8 cellular contexts compared by ENCODE assay signal in genomic region chr9:35646583-35647265, GRCh38. TPM values are rescaled to one million over a fixed set of nuclear protein-coding genes. Genes with fewer than 3 reads are reported as not detected.
DNase-seq lines count a peak whose midpoint lies in the region; ATAC-seq and TF ChIP-seq lines count a peak whose summit lies in the region.

No MANE protein-coding gene starts in this region.

- H3K27me3 Mint-ChIP-seq in activated T-helper 1 cell treated with anti-CD3 and anti-CD28 coated beads, Interleukin-12 subunit alpha, Interleukin-12 subunit beta, Interleukin-2, Interleukin-4 antibody, amounts not matched to agents 30 ng/mL and 10 ng/mL and 1 ng/mL, durations not matched to agents 14 hours and 24 hours and 36 hours (ENCODE audit: insufficient read depth), result peaks cover 1% of the 10 kb centered on the region
- H3K27me3 Mint-ChIP-seq in natural killer cell (ENCODE audit: low read depth in 2 of 2), result no peaks in the 10 kb centered on the region

- H3K27ac ChIP-seq in GM23248 (peak overlapping the region; percentile 93), KOPT-K1 (ENCODE audit: low read depth, low read length, poor library complexity, severe bottlenecking) (peak overlapping the region; percentile 44), Peyer's patch (peak overlapping the region; percentile 87 to 96 (median 90)), fibroblast of lung (ENCODE audit: insufficient read depth, low read length) (peak overlapping the region; percentile 66)

- peak overlapping the region; percentile 68 for H3K4me2 ChIP-seq in GM23248 (ENCODE audit: unreplicated experiment)
- peak overlapping the region; percentile 96 for H3K4me2 ChIP-seq in fibroblast of lung (ENCODE audit: extremely low read depth, insufficient read depth, low read length)

- peaks cover 34% of the 10 kb centered on the region for H3F3A ChIP-seq in GM23248 (ENCODE audit: insufficient read depth)

- H3K36me3 Mint-ChIP-seq in activated T-helper 1 cell treated with anti-CD3 and anti-CD28 coated beads, Interleukin-12 subunit alpha, Interleukin-12 subunit beta, Interleukin-2, Interleukin-4 antibody, amounts not matched to agents 30 ng/mL and 10 ng/mL and 1 ng/mL, durations not matched to agents 14 hours and 24 hours and 36 hours (ENCODE audit: low read depth), result peaks cover 20% of the 10 kb centered on the region
- H3K36me3 Mint-ChIP-seq in natural killer cell, result no peaks in the 10 kb centered on the region

- ATAC-seq in natural killer cell, result peak; percentile 97 to 99 (median 97)

- H3K79me2 ChIP-seq in GM23248 (ENCODE audit: insufficient read depth) (0 out of 2 replicates have a peak, but pooled peaks cover 5% of the 10 kb centered on the region), fibroblast of lung (ENCODE audit: control insufficient read depth, insufficient read depth, low read length) (no peaks in the 10 kb centered on the region)

- DNase-seq in EL, result peak; percentile 90
- peak; percentile 97 for DNase-seq in GM23248
- DNase-seq in Peyer's patch, result peak; percentile 95 to 98 (median 95)
- peak; percentile 91 for DNase-seq in activated T-helper 1 cell treated with anti-CD3 and anti-CD28 coated beads, Interleukin-12 subunit alpha, Interleukin-12 subunit beta, Interleukin-2, Interleukin-4 antibody, amounts not matched to agents 30 ng/mL and 10 ng/mL and 1 ng/mL, durations not matched to agents 14 hours and 24 hours and 36 hours (ENCODE audit: low spot score)
- peak; percentile 80 to 88 for DNase-seq in fibroblast of lung (ENCODE audit: low read depth in 2 of 2)
- DNase-seq in natural killer cell, result peak; percentile 94
- DNase-seq in stimulated activated naive CD4-positive, alpha-beta T cell (lab: John Stamatoyannopoulos, UW), result peak; percentile 85 to 96 (median 90)

- H3K9me3 Mint-ChIP-seq in activated T-helper 1 cell treated with anti-CD3 and anti-CD28 coated beads, Interleukin-12 subunit alpha, Interleukin-12 subunit beta, Interleukin-2, Interleukin-4 antibody, amounts not matched to agents 30 ng/mL and 10 ng/mL and 1 ng/mL, durations not matched to agents 14 hours and 24 hours and 36 hours, result no peaks in the 10 kb centered on the region
- no peaks in the 10 kb centered on the region for H3K9me3 Mint-ChIP-seq in natural killer cell

- no peaks in the 10 kb centered on the region for H3K9me3 ChIP-seq in GM23248 (ENCODE audit: low read depth)
- H3K9me3 ChIP-seq in KOPT-K1 (ENCODE audit: insufficient read depth, low read length, poor library complexity, severe bottlenecking), result no peaks in the 10 kb centered on the region
- no peaks in the 10 kb centered on the region for H3K9me3 ChIP-seq in Peyer's patch
- H3K9me3 ChIP-seq in fibroblast of lung (ENCODE audit: control insufficient read depth, insufficient read depth, low read depth, low read length), result no peaks in the 10 kb centered on the region

- in situ Hi-C loops in GM23248 (cut with MboI), result no loop called here

- H3K4me1 Mint-ChIP-seq in activated T-helper 1 cell treated with anti-CD3 and anti-CD28 coated beads, Interleukin-12 subunit alpha, Interleukin-12 subunit beta, Interleukin-2, Interleukin-4 antibody, amounts not matched to agents 30 ng/mL and 10 ng/mL and 1 ng/mL, durations not matched to agents 14 hours and 24 hours and 36 hours (ENCODE audit: low read depth), result peaks cover 49% of the 10 kb centered on the region
- H3K4me1 Mint-ChIP-seq in natural killer cell, result peaks cover 42 to 58% of the 10 kb centered on the region in 2 donors

- peak overlapping the region; percentile 86 for H3K9ac ChIP-seq in GM23248
- peak overlapping the region; percentile 76 for H3K9ac ChIP-seq in fibroblast of lung (ENCODE audit: insufficient read depth, low read length)

- peak overlapping the region; percentile 87 for H2AFZ ChIP-seq in GM23248
- H2AFZ ChIP-seq in fibroblast of lung (ENCODE audit: low read length), result peak overlapping the region; percentile 83

- peak; percentile 83 to 87 for TF ChIP-seq POLR2A in Peyer's patch (IDR thresholded peaks at IDR 0.05)

- H3K4me3 ChIP-seq in GM23248, result peak overlapping the region; percentile 75
- H3K4me3 ChIP-seq in Peyer's patch, result peak overlapping the region; percentile 54 to 66 (median 58)
- peak overlapping the region; percentile 69 to 84 (median 70) for H3K4me3 ChIP-seq in fibroblast of lung (replicated peaks in 1 of 4; ENCODE audit: control extremely low read depth in 1 of 4, insufficient read depth in 1 of 4, low read depth in 3 of 4, low read length in 4 of 4)

- H3K36me3 ChIP-seq in GM23248 (ENCODE audit: low read depth) (no peaks in the 10 kb centered on the region), KOPT-K1 (ENCODE audit: insufficient read depth, low read length) (no peaks in the 10 kb centered on the region), Peyer's patch (no peaks in the 10 kb centered on the region), fibroblast of lung (ENCODE audit: control insufficient read depth, insufficient read depth, low read length) (no peaks in the 10 kb centered on the region)

- H3K27ac Mint-ChIP-seq in activated T-helper 1 cell treated with anti-CD3 and anti-CD28 coated beads, Interleukin-12 subunit alpha, Interleukin-12 subunit beta, Interleukin-2, Interleukin-4 antibody, amounts not matched to agents 30 ng/mL and 10 ng/mL and 1 ng/mL, durations not matched to agents 14 hours and 24 hours and 36 hours, result peak overlapping the region; percentile 93
- peak overlapping the region; percentile 98 for H3K27ac Mint-ChIP-seq in natural killer cell

- peak overlapping the region; percentile 92 for H3K4me3 Mint-ChIP-seq in activated T-helper 1 cell treated with anti-CD3 and anti-CD28 coated beads, Interleukin-12 subunit alpha, Interleukin-12 subunit beta, Interleukin-2, Interleukin-4 antibody, amounts not matched to agents 30 ng/mL and 10 ng/mL and 1 ng/mL, durations not matched to agents 14 hours and 24 hours and 36 hours
- H3K4me3 Mint-ChIP-seq in natural killer cell, result peak overlapping the region; percentile 99

- TF ChIP-seq CTCF in Peyer's patch (IDR thresholded peaks at IDR 0.05) (peak; percentile 93 to 99 (median 98)), fibroblast of lung (conservative IDR thresholded peaks at IDR 0.05 in 1 of 2, IDR thresholded peaks at IDR 0.05 in 1 of 2; ENCODE audit: low read depth in 1 of 2, low read length in 2 of 2) (peak; percentile 73 to 82), natural killer cell (IDR thresholded peaks at IDR 0.05) (peak; percentile 94)

- WGBS in GM23248 (ENCODE audit: low coverage in 1 of 2, low lambda C conversion rate in 2 of 2, missing lambda C conversion rate in 2 of 2), 2 experiments, result 1 to 2% methylated on average over 38 to 52 of the region's 54 CpGs

- H3K4me1 ChIP-seq in GM23248 (ENCODE audit: insufficient read depth), result peaks cover 51% of the 10 kb centered on the region
- peaks cover 0 to 18% (median 12%) of the 10 kb centered on the region in 4 donors for H3K4me1 ChIP-seq in Peyer's patch
- H3K4me1 ChIP-seq in fibroblast of lung (ENCODE audit: control insufficient read depth, extremely low read depth, insufficient read depth, low read length), result peaks cover 2% of the 10 kb centered on the region

- intact Hi-C loops in activated T-helper 1 cell treated with anti-CD3 and anti-CD28 coated beads, Interleukin-12 subunit alpha, Interleukin-12 subunit beta, Interleukin-2, Interleukin-4 antibody, amounts not matched to agents 30 ng/mL and 10 ng/mL and 1 ng/mL, durations not matched to agents 14 hours and 24 hours and 36 hours (cut with micrococcal nuclease), result loop anchor here (1.0 to 5.0 kb wide), 11 partner anchors 7 to 659 kb away; partner anchors contain the start of genes ARHGEF39, CREB3, DNAJB5 and FAM221B
- intact Hi-C loops in natural killer cell (cut with micrococcal nuclease), result loop anchor here (1.0 to 2.0 kb wide), 4 partner anchors 11 to 169 kb away; partner anchors contain the start of genes CREB3, HINT2 and TLN1

- H4K20me1 ChIP-seq in GM23248 (ENCODE audit: insufficient read depth) (no peaks in the 10 kb centered on the region), fibroblast of lung (ENCODE audit: control insufficient read depth, extremely low read depth, insufficient read depth, low read length) (no peaks in the 10 kb centered on the region)

- no peaks in the 10 kb centered on the region for H3K9me2 ChIP-seq in GM23248 (ENCODE audit: insufficient read depth)

- H3K27me3 ChIP-seq in GM23248 (replicated peaks; ENCODE audit: insufficient read depth), result no peaks in the 10 kb centered on the region
- H3K27me3 ChIP-seq in Peyer's patch, result no peaks in the 10 kb centered on the region
- H3K27me3 ChIP-seq in fibroblast of lung (ENCODE audit: control insufficient read depth, insufficient read depth, low read length), result no peaks in the 10 kb centered on the region

RNA-seq across cellular contexts. Expression of gene SIT1, which starts 4.0 kb away (rescaled TPM):
- total RNA-seq in GM23248 (2014; rRNA removed; shearing (Covaris generic)), result not detected in 2 replicates
- 0.58 TPM in 1 of 2 replicates, not detected in the other for polyA plus RNA-seq in GM23248 (2016; fragmentation: Nextera tagmentation; extraction: Ambion mirVana)
- total RNA-seq in Peyer's patch, result 1 to 10 TPM in 1 of 4 donors, not detected in 3; 2.4 TPM
- 86.6 and 90.5 TPM in 2 replicates for total RNA-seq in activated T-helper 1 cell treated with anti-CD3 and anti-CD28 coated beads, Interleukin-12 subunit alpha, Interleukin-12 subunit beta, Interleukin-2, Interleukin-4 antibody, amounts not matched to agents 30 ng/mL and 10 ng/mL and 1 ng/mL, durations not matched to agents 14 hours and 24 hours and 36 hours
- total RNA-seq in fibroblast of lung, result 0.17 TPM in 1 of 2 replicates, not detected in the other
- polyA plus RNA-seq in fibroblast of lung, result 0.07 TPM in 1 of 2 replicates, not detected in the other
- polyA plus RNA-seq in fibroblast of lung (2012), result not detected in 2 replicates
- polyA minus RNA-seq in fibroblast of lung (ENCODE audit: low replicate concordance), result not detected in 2 replicates
- 1 to 10 TPM in 2 of 3 donors, not detected in 1; 1.2 to 1.4 TPM for total RNA-seq in natural killer cell

RNA-seq across cellular contexts. Expression of gene RMRP, which starts 11.1 kb away (rescaled TPM):
- total RNA-seq in GM23248 (2014; rRNA removed; shearing (Covaris generic)), result 14,230 and 20,944 TPM in 2 replicates
- polyA plus RNA-seq in GM23248 (2016; fragmentation: Nextera tagmentation; extraction: Ambion mirVana), result not detected in 2 replicates
- total RNA-seq in Peyer's patch, result 1,000 to 10,000 TPM in 3 of 4 donors, not detected in 1; 1,673 to 3,824 (median 2,659) TPM
- total RNA-seq in activated T-helper 1 cell treated with anti-CD3 and anti-CD28 coated beads, Interleukin-12 subunit alpha, Interleukin-12 subunit beta, Interleukin-2, Interleukin-4 antibody, amounts not matched to agents 30 ng/mL and 10 ng/mL and 1 ng/mL, durations not matched to agents 14 hours and 24 hours and 36 hours, result 5,317 and 5,787 TPM in 2 replicates
- 67,954 and 162,287 TPM in 2 replicates for total RNA-seq in fibroblast of lung
- 75.4 and 110 TPM in 2 replicates for polyA plus RNA-seq in fibroblast of lung
- polyA plus RNA-seq in fibroblast of lung (2012), result 16.4 and 31.6 TPM in 2 replicates
- polyA minus RNA-seq in fibroblast of lung (ENCODE audit: low replicate concordance), result 7,676 and 19,551 TPM in 2 replicates
- total RNA-seq in natural killer cell, result 1,000 to 10,000 TPM; 5,042 to 6,602 (median 5,874) TPM

RNA-seq across cellular contexts. Expression of gene CCDC107, which starts 11.4 kb away (rescaled TPM):
- total RNA-seq in GM23248 (2014; rRNA removed; shearing (Covaris generic)), result 20.5 and 28.6 TPM in 2 replicates
- polyA plus RNA-seq in GM23248 (2016; fragmentation: Nextera tagmentation; extraction: Ambion mirVana) (52.8 and 55.7 TPM in 2 replicates), fibroblast of lung (20.2 and 24.9 TPM in 2 replicates)
- total RNA-seq in Peyer's patch (10 to 100 TPM; 14.0 to 21.9 (median 20.2) TPM), fibroblast of lung (15.4 and 20.6 TPM in 2 replicates), natural killer cell (10 to 100 TPM; 30.9 to 37.9 (median 36.8) TPM)
- 20.6 and 24.0 TPM in 2 replicates for total RNA-seq in activated T-helper 1 cell treated with anti-CD3 and anti-CD28 coated beads, Interleukin-12 subunit alpha, Interleukin-12 subunit beta, Interleukin-2, Interleukin-4 antibody, amounts not matched to agents 30 ng/mL and 10 ng/mL and 1 ng/mL, durations not matched to agents 14 hours and 24 hours and 36 hours
- polyA plus RNA-seq in fibroblast of lung (2012), result 34.3 and 34.9 TPM in 2 replicates
- 1.3 and 17.5 TPM in 2 replicates for polyA minus RNA-seq in fibroblast of lung (ENCODE audit: low replicate concordance)

RNA-seq across cellular contexts. Expression of gene ARHGEF39, which starts 18.3 kb away (rescaled TPM):
- total RNA-seq in GM23248 (2014; rRNA removed; shearing (Covaris generic)), result 0.13 and 2.1 TPM in 2 replicates
- polyA plus RNA-seq in GM23248 (2016; fragmentation: Nextera tagmentation; extraction: Ambion mirVana), result 1.6 and 1.8 TPM in 2 replicates
- 10 to 100 TPM in 1 of 4 donors, 1 to 10 TPM in 3; 1.9 to 19.8 (median 4.8) TPM for total RNA-seq in Peyer's patch
- 7.9 and 8.8 TPM in 2 replicates for total RNA-seq in activated T-helper 1 cell treated with anti-CD3 and anti-CD28 coated beads, Interleukin-12 subunit alpha, Interleukin-12 subunit beta, Interleukin-2, Interleukin-4 antibody, amounts not matched to agents 30 ng/mL and 10 ng/mL and 1 ng/mL, durations not matched to agents 14 hours and 24 hours and 36 hours
- total RNA-seq in fibroblast of lung, result under 0.01 and 0.66 TPM in 2 replicates
- polyA plus RNA-seq in fibroblast of lung, result 0.77 and 3.9 TPM in 2 replicates
- 0.63 and 2.3 TPM in 2 replicates for polyA plus RNA-seq in fibroblast of lung (2012)
- 2.2 and 4.4 TPM in 2 replicates for polyA minus RNA-seq in fibroblast of lung (ENCODE audit: low replicate concordance)
- 1 to 10 TPM; 1.3 to 3.2 (median 1.5) TPM for total RNA-seq in natural killer cell

RNA-seq across cellular contexts. Expression of gene CA9, which starts 27.0 kb away (rescaled TPM):
- total RNA-seq in GM23248 (2014; rRNA removed; shearing (Covaris generic)), result 3.4 and 4.3 TPM in 2 replicates
- 2.3 and 2.7 TPM in 2 replicates for polyA plus RNA-seq in GM23248 (2016; fragmentation: Nextera tagmentation; extraction: Ambion mirVana)
- 1 to 10 TPM; 1.6 to 6.3 (median 5.2) TPM for total RNA-seq in Peyer's patch
- 0.44 TPM in 1 of 2 replicates, not detected in the other for total RNA-seq in activated T-helper 1 cell treated with anti-CD3 and anti-CD28 coated beads, Interleukin-12 subunit alpha, Interleukin-12 subunit beta, Interleukin-2, Interleukin-4 antibody, amounts not matched to agents 30 ng/mL and 10 ng/mL and 1 ng/mL, durations not matched to agents 14 hours and 24 hours and 36 hours
- total RNA-seq in fibroblast of lung, result 0.17 and 0.26 TPM in 2 replicates
- polyA plus RNA-seq in fibroblast of lung, result 0.59 TPM in 1 of 2 replicates, not detected in the other
- polyA plus RNA-seq in fibroblast of lung (2012), result 0.84 TPM in 2 replicates
- not detected in 2 replicates for polyA minus RNA-seq in fibroblast of lung (ENCODE audit: low replicate concordance)
- not detected for total RNA-seq in natural killer cell

Comparison
In these comparisons a context has a peak if more than half of its experiments do, and no peak if none do; other contexts are left out.
1. Peak in every context shown above with its lines: DNase-seq, ATAC-seq, H3K4me3 ChIP-seq and H3K27ac ChIP-seq.
2. RNA of gene SIT1, which starts 4.0 kb away (total RNA-seq): 86.6 to 90.5 TPM in activated T-helper 1 cell treated with anti-CD3 and anti-CD28 coated beads, Interleukin-12 subunit alpha, Interleukin-12 subunit beta, Interleukin-2, Interleukin-4 antibody, amounts not matched to agents 30 ng/mL and 10 ng/mL and 1 ng/mL, durations not matched to agents 14 hours and 24 hours and 36 hours; 2.4 TPM in Peyer's patch, 1.2 to 1.4 TPM in natural killer cell, 0.17 TPM in fibroblast of lung and not detected in GM23248; every median in the first group is over 10 times any median in the second.